Comparison of ENCODE assay signal across 4 cellular contexts in genomic region chr4:118777649-118778048, GRCh38. TPM values are rescaled to one million over a fixed set of nuclear protein-coding genes. Genes with fewer than 3 reads are reported as not detected.
DNase-seq lines count a peak whose midpoint lies in the region; ATAC-seq, FAIRE-seq and TF ChIP-seq lines count a peak whose summit lies in the region.
"Not testable (repeated sequence)": the region's sequence is repeated elsewhere in the genome, so short reads cannot be mapped to it uniquely, and the experiment has no call there.

No MANE protein-coding gene starts in this region.

- not testable (repeated sequence) for TF ChIP-seq RAD21 in GM12878 (IDR thresholded peaks at IDR 0.05; ENCODE audit: insufficient read depth, low read depth, low read length)

- in situ Hi-C loops in GM12878 (cut with MboI); brain microvascular endothelial cell (cut with HindIII; ENCODE audit: low pct_ligation_motif_present, low sequenced_read_pairs): not testable (repeated sequence)

- RAD21 ChIA-PET in GM12878 (lab: Charles Lee; ENCODE audit: unreplicated experiment), result not testable (repeated sequence)

- not testable (repeated sequence) for H3K79me2 ChIP-seq in GM12878 (ENCODE audit: control insufficient read depth, insufficient read depth, low read length)

- H3K9ac ChIP-seq in GM12878 (ENCODE audit: control insufficient read depth, insufficient read depth, low read length), result not testable (repeated sequence)

- SMC1A ChIA-PET in GM12878 (lab: Charles Lee; ENCODE audit: uncharacterized antibody, unreplicated experiment), result not testable (repeated sequence)

- H3K4me3 ChIP-seq in GM12878; brain microvascular endothelial cell (ENCODE audit: low read depth, low read length): not testable (repeated sequence)

- H3K27ac ChIP-seq in GM12878 (ENCODE audit: control insufficient read depth, insufficient read depth), result not testable (repeated sequence)
- peak overlapping the region; percentile 31 for H3K27ac ChIP-seq in brain microvascular endothelial cell

- 95% methylated on average over 2 of the region's 2 CpGs for WGBS in GM12878 (ENCODE audit: insufficient coverage, insufficient replicate concordance, low lambda C conversion rate, missing lambda C conversion rate)

- H4K20me1 ChIP-seq in GM12878 (ENCODE audit: control insufficient read depth, insufficient read depth), result not testable (repeated sequence)

- BruUV-seq in GM12878 (replicated peaks; lab: Mats Ljungman, UMichigan), result TSS peak; percentile 6

- TF ChIP-seq EP300 in GM12878 (IDR thresholded peaks at IDR 0.05; ENCODE audit: borderline replicate concordance in 1 of 2, control insufficient read depth in 1 of 2, low read depth in 2 of 2, low read length in 2 of 2), result not testable (repeated sequence)

- H3K4me1 Mint-ChIP-seq in HFFc6 (ENCODE audit: low read depth), result peaks cover 86% of the 10 kb centered on the region
- not testable (repeated sequence) for H3K4me1 Mint-ChIP-seq in activated naive CD4-positive, alpha-beta T cell treated with anti-CD3 and anti-CD28 coated beads, Interleukin-2, amount 10 ng/mL, durations not matched to agents 7 days and 5 days

- H2AFZ ChIP-seq in GM12878 (ENCODE audit: control insufficient read depth, low read depth, low read length), result not testable (repeated sequence)

- CTCF ChIA-PET in activated naive CD4-positive, alpha-beta T cell treated with anti-CD3 and anti-CD28 coated beads, Interleukin-2, amount 10 ng/mL, durations not matched to agents 7 days and 5 days (lab: Charles Lee), result not testable (repeated sequence)
- CTCF ChIA-PET in GM12878 (lab: Yijun Ruan, JAX), result interaction anchor here (9.9 kb wide), 1 partner anchor 110 kb away, joined by 121 read pairs; the partner anchor contains the start of gene SYNPO2

- peak; percentile 65 for DNase-seq in HFFc6
- not testable (repeated sequence) for DNase-seq in activated naive CD4-positive, alpha-beta T cell treated with anti-CD3 and anti-CD28 coated beads, Interleukin-2, amount 10 ng/mL, durations not matched to agents 7 days and 5 days; GM12878 (ENCODE audit: low read depth, low spot score); brain microvascular endothelial cell

- H3K27me3 Mint-ChIP-seq in HFFc6 (ENCODE audit: insufficient read depth); activated naive CD4-positive, alpha-beta T cell treated with anti-CD3 and anti-CD28 coated beads, Interleukin-2, amount 10 ng/mL, durations not matched to agents 7 days and 5 days: not testable (repeated sequence)

- not testable (repeated sequence) for H3K27me3 ChIP-seq in GM12878 (replicated peaks in 1 of 2; ENCODE audit: control insufficient read depth in 2 of 2, insufficient read depth in 2 of 2, low read length in 1 of 2); brain microvascular endothelial cell (replicated peaks)

- peak overlapping the region; percentile 30; the same call in 1 of the 2 replicates for H3K4me3 Mint-ChIP-seq in HFFc6
- H3K4me3 Mint-ChIP-seq in activated naive CD4-positive, alpha-beta T cell treated with anti-CD3 and anti-CD28 coated beads, Interleukin-2, amount 10 ng/mL, durations not matched to agents 7 days and 5 days, result not testable (repeated sequence)

- H3K9me3 Mint-ChIP-seq in HFFc6, result peaks cover 29% of the 10 kb centered on the region
- not testable (repeated sequence) for H3K9me3 Mint-ChIP-seq in activated naive CD4-positive, alpha-beta T cell treated with anti-CD3 and anti-CD28 coated beads, Interleukin-2, amount 10 ng/mL, durations not matched to agents 7 days and 5 days

- not testable (repeated sequence) for FAIRE-seq in GM12878 (lab: Jason Lieb, UNC)

- POLR2A ChIA-PET in GM12878 (lab: Charles Lee), result not testable (repeated sequence)

- H3K36me3 Mint-ChIP-seq in HFFc6 (ENCODE audit: low read depth), result peaks cover 59% of the 10 kb centered on the region
- peaks cover 15% of the 10 kb centered on the region for H3K36me3 Mint-ChIP-seq in activated naive CD4-positive, alpha-beta T cell treated with anti-CD3 and anti-CD28 coated beads, Interleukin-2, amount 10 ng/mL, durations not matched to agents 7 days and 5 days

- H3K4me2 ChIP-seq in GM12878 (ENCODE audit: control insufficient read depth, insufficient read depth), result not testable (repeated sequence)

- not testable (repeated sequence) for H3K36me3 ChIP-seq in GM12878 (ENCODE audit: control insufficient read depth in 2 of 2, insufficient read depth in 2 of 2, low read length in 1 of 2)
- H3K36me3 ChIP-seq in brain microvascular endothelial cell (replicated peaks), result peaks cover 19% of the 10 kb centered on the region

- H3K9me3 ChIP-seq in GM12878 (replicated peaks; ENCODE audit: control insufficient read depth, insufficient read depth, low read length), result not testable (repeated sequence)

- intact Hi-C loops in GM12878 (cut with micrococcal nuclease; ENCODE audit: unreplicated experiment), result loop anchor here (10.0 kb wide), 1 partner anchor 507 kb away; no protein-coding TSS in a partner anchor

- H3K4me1 ChIP-seq in GM12878 (ENCODE audit: control insufficient read depth, insufficient read depth, low read length), result not testable (repeated sequence)

- peak overlapping the region; percentile 75 for H3K27ac Mint-ChIP-seq in HFFc6
- H3K27ac Mint-ChIP-seq in activated naive CD4-positive, alpha-beta T cell treated with anti-CD3 and anti-CD28 coated beads, Interleukin-2, amount 10 ng/mL, durations not matched to agents 7 days and 5 days, result peak overlapping the region; percentile 22

- TF ChIP-seq POLR2A in GM12878 (IDR thresholded peaks at IDR 0.05; ENCODE audit: low read depth, low read length), result not testable (repeated sequence)

- not testable (repeated sequence) for TF ChIP-seq CTCF in HFFc6 (IDR thresholded peaks at IDR 0.05); GM12878 (IDR thresholded peaks at IDR 0.05 in 2 of 3, conservative IDR thresholded peaks at IDR 0.05 in 1 of 3; ENCODE audit: control insufficient read depth in 2 of 3, extremely low read depth in 1 of 3, insufficient read depth in 1 of 3, low read depth in 3 of 3, low read length in 3 of 3); brain microvascular endothelial cell (IDR thresholded peaks at IDR 0.05; ENCODE audit: low read depth, low read length, missing control alignments)

- ATAC-seq in GM12878, result not testable (repeated sequence)

RNA-seq across cellular contexts. Expression of gene SEC24D, which starts 58.3 kb away (rescaled TPM):
- 100 to 1,000 TPM; 164 to 198 (median 183) TPM for total RNA-seq in HFFc6 (2021; fragmentation: NEBNext Ultra II Directional; extraction: Animal tissue kit (Norgen Biotek cat#: 25700))
- total RNA-seq in GM12878 (2013; cell fraction: nucleolus; rRNA removed), result 89.5 and 93.5 TPM in 2 replicates
- total RNA-seq in GM12878 (2014; rRNA removed), result 23.2 and 26.9 TPM in 2 replicates
- total RNA-seq in GM12878 (2014; rRNA removed; fragmentation: Illumina TruSeq; extraction: Trizol), result 28.0 and 30.7 TPM in 2 replicates
- 45.9 and 46.0 TPM in 2 replicates for total RNA-seq in GM12878 (2021)
- 39.7 TPM for polyA plus RNA-seq in GM12878 (2011; ENCODE audit: low read depth)
- polyA plus RNA-seq in GM12878 (2011; rRNA removed), result 20.7 and 21.9 TPM in 2 replicates
- 17.5 and 27.2 TPM in 2 replicates for polyA plus RNA-seq in GM12878 (2011; cell fraction: cytosol; rRNA removed)
- polyA plus RNA-seq in GM12878 (2011; cell fraction: nucleus; rRNA removed), result 38.1 and 38.2 TPM in 2 replicates
- 37.7 and 48.3 TPM in 2 replicates for polyA plus RNA-seq in GM12878 (2012)
- 39.0 and 46.8 TPM in 2 replicates for polyA plus RNA-seq in GM12878 (2014; fragmentation: Illumina TruSeq; extraction: Trizol)
- polyA plus RNA-seq in GM12878 (2014; fragmentation: Nextera tagmentation; extraction: Ambion mirVana), result 10 to 100 TPM; 12.8 to 16.0 TPM
- polyA plus RNA-seq in GM12878 (2014; rRNA removed), result 20.1 and 21.2 TPM in 2 replicates
- polyA plus RNA-seq in GM12878 (2016; fragmentation: Nextera tagmentation; extraction: Ambion mirVana), result 10 to 100 TPM; 54.5 to 61.9 TPM
- 33.4 and 38.3 TPM in 2 replicates for polyA minus RNA-seq in GM12878 (2011; rRNA and poly(A)+ RNA removed)
- 12.6 and 14.7 TPM in 2 replicates for polyA minus RNA-seq in GM12878 (2011; cell fraction: cytosol; rRNA and poly(A)+ RNA removed)
- polyA minus RNA-seq in GM12878 (2011; cell fraction: nucleus; rRNA and poly(A)+ RNA removed), result 41.8 and 60.0 TPM in 2 replicates
